12 cellular contexts compared by ENCODE assay signal in the genomic region with DNA sequence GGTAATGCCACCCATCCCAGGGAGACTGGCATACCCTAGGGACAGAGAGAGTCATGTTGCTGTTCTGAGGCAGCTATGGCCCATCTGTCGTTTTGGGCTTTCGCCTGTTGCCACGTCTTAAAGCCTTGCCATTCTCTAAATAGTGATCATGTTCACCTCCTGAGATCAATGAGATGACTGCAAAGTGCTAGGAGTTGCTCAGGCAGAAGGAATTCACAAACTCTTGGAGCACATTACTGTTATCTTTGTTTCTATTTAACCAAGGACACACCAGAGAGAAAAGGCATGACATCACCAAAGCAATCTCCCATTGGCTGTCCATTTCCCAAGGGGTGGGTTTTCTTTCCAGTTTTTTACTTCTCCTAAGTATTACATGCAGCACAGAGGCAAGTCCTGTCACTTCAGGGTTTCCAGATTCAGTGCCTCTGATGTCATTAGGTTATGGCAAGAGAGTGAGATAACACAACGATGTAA. TPM values are rescaled to one million over a fixed set of nuclear protein-coding genes. Genes with fewer than 3 reads are reported as not detected.
DNase-seq lines count a peak whose midpoint lies in the region; ATAC-seq and TF ChIP-seq lines count a peak whose summit lies in the region.
"Had no signal": no experiment of that assay in that cellular context is flagged by ENCODE, and none has a peak within 500 bp of the region (broad histone marks: within the 10 kb centered on the region; RNA-seq: fewer than 3 reads in every experiment).

No MANE protein-coding gene starts in this region.

- no peaks in the 10 kb centered on the region for H3K36me3 ChIP-seq in BE2C
- H3K36me3 ChIP-seq: thyroid gland had no signal

- TF ChIP-seq CTCF in BE2C (IDR thresholded peaks at IDR 0.05; ENCODE audit: low read depth, low read length) (no peak), epithelial cell of esophagus (IDR thresholded peaks at IDR 0.05; ENCODE audit: insufficient read depth, low read depth, low read length, missing control alignments) (no peak)

- ATAC-seq in stimulated activated naive CD8-positive, alpha-beta T cell treated with anti-CD3 and anti-CD28 coated beads, Interleukin-15, Interleukin-2, amounts not matched to agents 100 U/mL and 50 U/mL, for 24 hours: no peak

- H3K4me3 ChIP-seq in BE2C (ENCODE audit: low read depth, low read length): no peak overlapping the region
- no peak overlapping the region for H3K4me3 ChIP-seq in epithelial cell of esophagus (ENCODE audit: low read length)
- H3K4me3 ChIP-seq: lung, thyroid gland had no signal

- no peaks in the 10 kb centered on the region for H3K9me3 ChIP-seq in BE2C
- H3K9me3 ChIP-seq: thyroid gland had no signal

- H3K27me3 ChIP-seq in BE2C: no peaks in the 10 kb centered on the region
- H3K27me3 ChIP-seq: thyroid gland had no signal

- peaks cover 12% of the 10 kb centered on the region for H3K4me1 ChIP-seq in BE2C
- H3K4me1 ChIP-seq: thyroid gland had no signal

- peak; percentile 25 for DNase-seq in BE2C
- peak; percentile 18 for DNase-seq in LHCN-M2 (ENCODE audit: low read depth)
- peak; percentile 23 for DNase-seq in epithelial cell of esophagus (ENCODE audit: low read depth)
- DNase-seq in myocyte (ENCODE audit: low read depth): peak; percentile 85
- no peak for DNase-seq in amniotic stem cell (lab: John Stamatoyannopoulos, UW)
- no peak for DNase-seq in stimulated activated naive CD8-positive, alpha-beta T cell treated with anti-CD3 and anti-CD28 coated beads, Interleukin-15, Interleukin-2, amounts not matched to agents 100 U/mL and 50 U/mL, for 24 hours
- no peak for DNase-seq in stimulated activated CD4-positive, alpha-beta T cell treated with anti-CD3 and anti-CD28 coated beads, Interleukin-4, amount 100 ng/mL, for 24 hours
- DNase-seq in SKM-1 (lab: John Stamatoyannopoulos, UW; ENCODE audit: unreplicated experiment): no peak
- DNase-seq: aorta, NCI-H446, thyroid gland had no signal

RNA-seq across cellular contexts. Expression of a gene that starts 37.1 kb away (rescaled TPM):
- 23.2 TPM for polyA plus RNA-seq in BE2C (2012; ENCODE audit: insufficient read depth, insufficient read length, low read depth)
- 41.2 and 45.5 TPM in 2 replicates for total RNA-seq in LHCN-M2 (2014; rRNA removed)
- polyA plus RNA-seq in LHCN-M2 (2012): 13.8 TPM
- total RNA-seq in myocyte: 411 and 456 TPM in 2 replicates
- polyA plus RNA-seq in myocyte (2012): 116 TPM

Comparison
In these comparisons a context has a peak if more than half of its experiments do, and no peak if none do; other contexts are left out.
1. DNase-seq: peak in BE2C (single experiment), LHCN-M2 (single experiment), epithelial cell of esophagus (single experiment) and myocyte (single experiment); none in amniotic stem cell (single experiment), stimulated activated naive CD8-positive, alpha-beta T cell treated with anti-CD3 and anti-CD28 coated beads, Interleukin-15, Interleukin-2, amounts not matched to agents 100 U/mL and 50 U/mL, for 24 hours (single experiment), stimulated activated CD4-positive, alpha-beta T cell treated with anti-CD3 and anti-CD28 coated beads, Interleukin-4, amount 100 ng/mL, for 24 hours (single experiment) and SKM-1 (single experiment).